ENCODE assay signal across 14 cellular contexts in the genomic region with DNA sequence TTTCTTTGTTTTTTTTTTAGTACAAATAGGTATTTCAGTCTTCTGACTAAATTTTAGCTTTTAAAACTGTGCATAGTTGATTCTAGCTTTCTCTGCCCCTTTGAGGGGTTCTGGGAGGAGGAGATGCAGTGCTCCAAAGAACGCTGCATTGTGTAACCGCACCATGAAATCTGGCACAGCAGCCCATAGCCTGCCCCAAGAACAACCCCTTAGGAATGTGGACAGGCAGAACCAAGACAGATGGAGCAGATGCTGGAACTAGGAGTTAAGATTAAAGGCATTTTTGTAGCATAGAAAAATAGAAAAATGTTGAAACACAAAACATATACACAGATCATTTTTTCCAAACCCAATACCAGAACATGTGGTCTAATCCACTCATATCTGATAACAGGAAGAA.
DNase-seq lines count a peak whose midpoint lies in the region; ATAC-seq, FAIRE-seq and TF ChIP-seq lines count a peak whose summit lies in the region.
"Had no signal": no experiment of that assay in that cellular context is flagged by ENCODE, and none has a peak within 500 bp of the region (broad histone marks: within the 10 kb centered on the region; RNA-seq: fewer than 3 reads in every experiment).

No MANE protein-coding gene starts in this region.

- no peaks in the 10 kb centered on the region for H3K27me3 ChIP-seq in body of pancreas
- peaks cover 4% of the 10 kb centered on the region for H3K27me3 ChIP-seq in left ventricle myocardium inferior (ENCODE audit: low read depth)
- no peaks in the 10 kb centered on the region for H3K27me3 ChIP-seq in psoas muscle (ENCODE audit: insufficient read depth in 3 of 3, low read length in 2 of 3)
- H3K27me3 ChIP-seq in HepG2 (ENCODE audit: control insufficient read depth in 1 of 2, insufficient read depth in 2 of 2, low read length in 2 of 2) = no peaks in the 10 kb centered on the region
- peaks cover 4% of the 10 kb centered on the region for H3K27me3 ChIP-seq in smooth muscle cell (ENCODE audit: low read depth)

- H3K4me3 ChIP-seq in body of pancreas = no peak overlapping the region
- H3K4me3 ChIP-seq in left ventricle myocardium inferior = no peak overlapping the region
- H3K4me3 ChIP-seq in psoas muscle = no peak overlapping the region
- H3K4me3 ChIP-seq in HepG2 (replicated peaks in 1 of 3; ENCODE audit: insufficient read depth in 1 of 3, low read depth in 2 of 3, low read length in 3 of 3) = no peak overlapping the region
- no peak overlapping the region for H3K4me3 ChIP-seq in smooth muscle cell

- WGBS in body of pancreas, 2 donors = 61 to 77% methylated on average over 2 of the region's 2 CpGs
- 7 to 33% (median 25%) methylated on average over 2 of the region's 2 CpGs for WGBS in psoas muscle, 3 donors
- WGBS in HepG2 (ENCODE audit: low lambda C conversion rate) = 7% methylated on average over 2 of the region's 2 CpGs
- WGBS in smooth muscle cell (ENCODE audit: low lambda C conversion rate) = 67% methylated on average over 2 of the region's 2 CpGs

- H3K79me2 ChIP-seq in HepG2 (ENCODE audit: insufficient read depth, low read length) (no peaks in the 10 kb centered on the region), smooth muscle cell (ENCODE audit: low read depth) (no peaks in the 10 kb centered on the region)

- no peak overlapping the region for H3K4me3 Mint-ChIP-seq in activated CD4-positive, alpha-beta T cell treated with anti-CD3 and anti-CD28 coated beads, Interleukin-2, amount 10 ng/mL, durations not matched to agents 7 days and 5 days
- H3K4me3 Mint-ChIP-seq: neural crest cell, type B pancreatic cell had no signal

- DNase-seq in AG09319 (ENCODE audit: extremely low read depth, low read depth) = peak; percentile 49
- peak in 3 of 4 donors; percentile 16 for DNase-seq in body of pancreas
- DNase-seq in left ventricle myocardium inferior = peak; percentile 39
- peak; percentile 40 to 68 for DNase-seq in psoas muscle
- DNase-seq in NCI-H524 treated with DMSO at 0.1 percent for 48 hours (lab: John Stamatoyannopoulos, UW) = no peak
- DNase-seq in HepG2 (ENCODE audit: low spot score) = no peak
- DNase-seq in smooth muscle cell (lab: John Stamatoyannopoulos, UW; ENCODE audit: unreplicated experiment) = no peak
- no peak for DNase-seq in activated CD4-positive, alpha-beta T cell treated with anti-CD3 and anti-CD28 coated beads, Interleukin-2, amount 10 ng/mL, durations not matched to agents 7 days and 5 days
- DNase-seq: activated CD4-positive, alpha-beta T cell treated with anti-CD3 and anti-CD28 coated beads, Interleukin-2, amount 50 U/mL, for 4 hours; kidney glomerular epithelial cell; NCI-H1105 had no signal

- H2AFZ ChIP-seq in HepG2 (ENCODE audit: low read length) (no peak overlapping the region), smooth muscle cell (ENCODE audit: low read depth) (no peak overlapping the region)

- intact Hi-C loops in body of pancreas (cut with DNase I) = no loop called here
- intact Hi-C loops in left ventricle myocardium inferior (cut with micrococcal nuclease) = no loop called here
- intact Hi-C loops in psoas muscle (cut with DNase I) = no loop called here
- intact Hi-C loops in HepG2 (cut with micrococcal nuclease; ENCODE audit: unreplicated experiment) = no loop called here

- H3K27ac Mint-ChIP-seq in activated CD4-positive, alpha-beta T cell treated with anti-CD3 and anti-CD28 coated beads, Interleukin-2, amount 10 ng/mL, durations not matched to agents 7 days and 5 days = no peak overlapping the region
- H3K27ac Mint-ChIP-seq: type B pancreatic cell had no signal

- POLR2A ChIA-PET in HepG2 (lab: Yijun Ruan, JAX) = no interaction called here
- POLR2A ChIA-PET in activated CD4-positive, alpha-beta T cell treated with anti-CD3 and anti-CD28 coated beads, Interleukin-2, amount 10 ng/mL, durations not matched to agents 7 days and 5 days (lab: Charles Lee) = no interaction called here

- TF ChIP-seq EP300 in HepG2 (IDR thresholded peaks at IDR 0.05; ENCODE audit: low read depth in 2 of 2, low read length in 2 of 2) (no peak), HepG2 (CRISPR knock-in tag; IDR thresholded peaks at IDR 0.05; ENCODE audit: borderline replicate concordance) (no peak)

- TF ChIP-seq RAD21 in HepG2 (CRISPR knock-in tag; IDR thresholded peaks at IDR 0.05) = no peak

- ATAC-seq in body of pancreas (no peak), psoas muscle (peak in 3 of 4 donors; percentile 55 to 69 (median 68)), HepG2 (no peak)
- ATAC-seq: Panc1 had no signal

- H3K9ac ChIP-seq in HepG2 (ENCODE audit: insufficient read depth, low read depth, low read length) (no peak overlapping the region), smooth muscle cell (ENCODE audit: low read depth) (no peak overlapping the region)

- H3K36me3 ChIP-seq in body of pancreas (replicated peaks in 1 of 2; ENCODE audit: insufficient read depth in 1 of 2, low read depth in 2 of 2) (no peaks in the 10 kb centered on the region), left ventricle myocardium inferior (no peaks in the 10 kb centered on the region), psoas muscle (ENCODE audit: insufficient read depth in 1 of 2, low read depth in 1 of 2) (no peaks in the 10 kb centered on the region), HepG2 (replicated peaks in 1 of 2; ENCODE audit: control insufficient read depth in 1 of 2, insufficient read depth in 2 of 2, low read length in 2 of 2) (no peaks in the 10 kb centered on the region), smooth muscle cell (ENCODE audit: low read depth) (no peaks in the 10 kb centered on the region)

- H3K9me3 ChIP-seq in body of pancreas (no peaks in the 10 kb centered on the region), left ventricle myocardium inferior (replicated peaks) (no peaks in the 10 kb centered on the region), psoas muscle (no peaks in the 10 kb centered on the region), HepG2 (ENCODE audit: low read length) (no peaks in the 10 kb centered on the region), smooth muscle cell (replicated peaks; ENCODE audit: low read depth) (no peaks in the 10 kb centered on the region)

- H3K4me1 ChIP-seq in body of pancreas (no peaks in the 10 kb centered on the region), left ventricle myocardium inferior (no peaks in the 10 kb centered on the region), psoas muscle (no peaks in the 10 kb centered on the region), HepG2 (ENCODE audit: insufficient read depth, low read length) (no peaks in the 10 kb centered on the region), smooth muscle cell (ENCODE audit: low read depth) (no peaks in the 10 kb centered on the region)

- TF ChIP-seq POLR2A in body of pancreas (IDR thresholded peaks at IDR 0.05) (no peak), HepG2 (IDR thresholded peaks at IDR 0.05; ENCODE audit: insufficient read depth in 1 of 2, low read depth in 2 of 2, low read length in 2 of 2) (no peak)

- H3K4me1 Mint-ChIP-seq in activated CD4-positive, alpha-beta T cell treated with anti-CD3 and anti-CD28 coated beads, Interleukin-2, amount 10 ng/mL, durations not matched to agents 7 days and 5 days = no peaks in the 10 kb centered on the region

- H3K27me3 Mint-ChIP-seq in activated CD4-positive, alpha-beta T cell treated with anti-CD3 and anti-CD28 coated beads, Interleukin-2, amount 10 ng/mL, durations not matched to agents 7 days and 5 days = no peaks in the 10 kb centered on the region

- no peak overlapping the region for H3K27ac ChIP-seq in body of pancreas
- H3K27ac ChIP-seq in left ventricle myocardium inferior (replicated peaks) = peak overlapping the region; percentile 46
- no peak overlapping the region for H3K27ac ChIP-seq in psoas muscle
- no peak overlapping the region for H3K27ac ChIP-seq in HepG2 (ENCODE audit: extremely low read length, insufficient read depth, low read length)
- no peak overlapping the region for H3K27ac ChIP-seq in smooth muscle cell (ENCODE audit: low read depth)

- in situ Hi-C loops in HepG2 (cut with HindIII; ENCODE audit: extremely low pct_ligation_motif_present, low pct_unique_long_range_greater_than_20kb) = no loop called here

- H4K20me1 ChIP-seq in HepG2 (ENCODE audit: insufficient read depth, low read length) = no peaks in the 10 kb centered on the region
- H4K20me1 ChIP-seq in smooth muscle cell (ENCODE audit: low read depth) = no peaks in the 10 kb centered on the region

- H3K36me3 Mint-ChIP-seq in activated CD4-positive, alpha-beta T cell treated with anti-CD3 and anti-CD28 coated beads, Interleukin-2, amount 10 ng/mL, durations not matched to agents 7 days and 5 days (ENCODE audit: low read depth) = no peaks in the 10 kb centered on the region
- H3K36me3 Mint-ChIP-seq: type B pancreatic cell had no signal

- H3F3A ChIP-seq in smooth muscle cell (ENCODE audit: low read depth) = no peaks in the 10 kb centered on the region

- no peaks in the 10 kb centered on the region for H3K9me3 Mint-ChIP-seq in activated CD4-positive, alpha-beta T cell treated with anti-CD3 and anti-CD28 coated beads, Interleukin-2, amount 10 ng/mL, durations not matched to agents 7 days and 5 days
- H3K9me3 Mint-ChIP-seq: type B pancreatic cell had no signal

- BruUV-seq in HepG2 (replicated peaks; lab: Mats Ljungman, UMichigan) = no TSS peak

- no peak for FAIRE-seq in HepG2 (lab: Jason Lieb, UNC)

- CTCF ChIA-PET in HepG2 (lab: Yijun Ruan, JAX; ENCODE audit: low intra/inter-chr PET ratio, low total read pairs) = no interaction called here
- CTCF ChIA-PET in activated CD4-positive, alpha-beta T cell treated with anti-CD3 and anti-CD28 coated beads, Interleukin-2, amount 10 ng/mL, durations not matched to agents 7 days and 5 days (lab: Charles Lee) = no interaction called here

- no peak overlapping the region for H3K4me2 ChIP-seq in HepG2 (ENCODE audit: low read depth, low read length)
- no peak overlapping the region for H3K4me2 ChIP-seq in smooth muscle cell

- TF ChIP-seq CTCF in AG09319 (IDR thresholded peaks at IDR 0.05; ENCODE audit: low read depth, low read length) (no peak), body of pancreas (IDR thresholded peaks at IDR 0.05) (no peak), left ventricle myocardium inferior (IDR thresholded peaks at IDR 0.05; ENCODE audit: borderline replicate concordance) (no peak), psoas muscle (IDR thresholded peaks at IDR 0.05) (no peak), HepG2 (CRISPR knock-in tag; IDR thresholded peaks at IDR 0.05) (no peak), smooth muscle cell (IDR thresholded peaks at IDR 0.05; ENCODE audit: borderline replicate concordance, insufficient read depth, poor library complexity, severe bottlenecking) (no peak)

TF ChIP-seq in HepG2, 621 proteins besides CTCF, POLR2A, EP300 and RAD21 (continues in another document):
- no peak for TF ChIP-seq THAP11 (CRISPR knock-in tag; IDR thresholded peaks at IDR 0.05)
- TF ChIP-seq ZFP41 (CRISPR knock-in tag; IDR thresholded peaks at IDR 0.05; ENCODE audit: borderline replicate concordance) = no peak

Comparison
In these comparisons a context has a peak if more than half of its experiments do, and no peak if none do; other contexts are left out.
1. DNase-seq: peak in AG09319 (single experiment), body of pancreas (3 of 4), left ventricle myocardium inferior (single experiment) and psoas muscle (2 of 2); none in NCI-H524 treated with DMSO at 0.1 percent for 48 hours (single experiment), HepG2 (single experiment), smooth muscle cell (single experiment) and activated CD4-positive, alpha-beta T cell treated with anti-CD3 and anti-CD28 coated beads, Interleukin-2, amount 10 ng/mL, durations not matched to agents 7 days and 5 days (single experiment).
2. ATAC-seq: peak in psoas muscle (3 of 4); none in body of pancreas (single experiment) and HepG2 (single experiment).